In genomic region chr7:44112231-44112996, GRCh38 we compare ENCODE assay signal across 1 cellular context.
TF ChIP-seq lines count a peak whose summit lies in the region.

No MANE protein-coding gene starts in this region.

TF ChIP-seq in K562, 482 proteins besides CTCF, POLR2A, EP300 and RAD21 (continues in another document):
- TF ChIP-seq TBL1XR1 (IDR thresholded peaks at IDR 0.05; ENCODE audit: low read length in 2 of 2) (no peak; a peak in 1 of 4 replicates), ATF7 (IDR thresholded peaks at IDR 0.05) (peak; percentile 99), FOXP4 (CRISPR knock-in tag; IDR thresholded peaks at IDR 0.05; ENCODE audit: borderline replicate concordance) (no peak), PHF8 (IDR thresholded peaks at IDR 0.05; ENCODE audit: borderline replicate concordance, low read length) (no peak), BHLHE40 (IDR thresholded peaks at IDR 0.05; ENCODE audit: low read length) (peak; percentile 28; the same call in 1 of the 2 replicates), SUPT5H (IDR thresholded peaks at IDR 0.05) (0 out of 2 replicates have a peak, but pooled peaks have one; percentile 49), VEZF1 (CRISPR knock-in tag; IDR thresholded peaks at IDR 0.05) (peak; percentile 42; the same call in 1 of the 2 replicates), CREBBP (IDR thresholded peaks at IDR 0.05; ENCODE audit: low read depth, low read length) (no peak), OTX1 (CRISPR knock-in tag; IDR thresholded peaks at IDR 0.05) (no peak), ELK1 (CRISPR knock-in tag; IDR thresholded peaks at IDR 0.05) (no peak), GATAD2B (IDR thresholded peaks at IDR 0.05; ENCODE audit: borderline replicate concordance) (no peak), FOXJ2 (tag; IDR thresholded peaks at IDR 0.05) (no peak), SIX5 (IDR thresholded peaks at IDR 0.05; ENCODE audit: borderline replicate concordance in 1 of 2, insufficient read depth in 1 of 2, low read depth in 1 of 2, low read length in 2 of 2) (no peak), E2F8 (IDR thresholded peaks at IDR 0.05; ENCODE audit: low read depth, partially characterized antibody) (no peak), GTF2E2 (tag; IDR thresholded peaks at IDR 0.05) (no peak), NONO (IDR thresholded peaks at IDR 0.05; ENCODE audit: low read depth in 2 of 2, low read length in 1 of 2) (peak in 1 of 2 experiments; percentile 98; a peak in 2 of 4 replicates), HDAC6 (IDR thresholded peaks at IDR 0.05; ENCODE audit: low read depth, low read length) (no peak), SMARCA5 (IDR thresholded peaks at IDR 0.05) (no peak), ETV5 (CRISPR knock-in tag; IDR thresholded peaks at IDR 0.05; ENCODE audit: low read depth) (0 out of 2 replicates have a peak, but pooled peaks have one; percentile 23), JUND (IDR thresholded peaks at IDR 0.05; ENCODE audit: borderline replicate concordance, low read depth, low read length) (peak; percentile 77), JUND (tag; IDR thresholded peaks at IDR 0.05; ENCODE audit: borderline replicate concordance, low read depth, low read length) (peak; percentile 30; the same call in 1 of the 3 replicates), SP1 (CRISPR knock-in tag; IDR thresholded peaks at IDR 0.05) (peak; percentile 48; the same call in 1 of the 2 replicates), PHB (CRISPR knock-in tag; IDR thresholded peaks at IDR 0.05) (no peak), HCFC1 (IDR thresholded peaks at IDR 0.05; ENCODE audit: low read depth, low read length) (no peak), HEY1 (CRISPR knock-in tag; IDR thresholded peaks at IDR 0.05; ENCODE audit: borderline replicate concordance) (no peak), ZNF217 (CRISPR knock-in tag; IDR thresholded peaks at IDR 0.05) (no peak), ZNF740 (CRISPR knock-in tag; IDR thresholded peaks at IDR 0.05) (peak; percentile 38; the same call in 1 of the 2 replicates), ZNF740 (tag; IDR thresholded peaks at IDR 0.05) (no peak), TFAP4 (CRISPR knock-in tag; IDR thresholded peaks at IDR 0.05; ENCODE audit: borderline replicate concordance) (peak; percentile 80), ATF3 (IDR thresholded peaks at IDR 0.05) (0 out of 2 replicates have a peak, but pooled peaks have one; percentile 70), ATF3 (CRISPR knock-in tag; conservative IDR thresholded peaks at IDR 0.05) (no peak), TCF7L2 (IDR thresholded peaks at IDR 0.05; ENCODE audit: low read depth, low read length) (peak; percentile 72; the same call in 1 of the 2 replicates), SLC30A9 (CRISPR knock-in tag; IDR thresholded peaks at IDR 0.05) (no peak), MGA (IDR thresholded peaks at IDR 0.05) (no peak), FOXP1 (CRISPR knock-in tag; IDR thresholded peaks at IDR 0.05) (peak; percentile 56)
